8 cellular contexts compared by ENCODE assay signal in the genomic region with DNA sequence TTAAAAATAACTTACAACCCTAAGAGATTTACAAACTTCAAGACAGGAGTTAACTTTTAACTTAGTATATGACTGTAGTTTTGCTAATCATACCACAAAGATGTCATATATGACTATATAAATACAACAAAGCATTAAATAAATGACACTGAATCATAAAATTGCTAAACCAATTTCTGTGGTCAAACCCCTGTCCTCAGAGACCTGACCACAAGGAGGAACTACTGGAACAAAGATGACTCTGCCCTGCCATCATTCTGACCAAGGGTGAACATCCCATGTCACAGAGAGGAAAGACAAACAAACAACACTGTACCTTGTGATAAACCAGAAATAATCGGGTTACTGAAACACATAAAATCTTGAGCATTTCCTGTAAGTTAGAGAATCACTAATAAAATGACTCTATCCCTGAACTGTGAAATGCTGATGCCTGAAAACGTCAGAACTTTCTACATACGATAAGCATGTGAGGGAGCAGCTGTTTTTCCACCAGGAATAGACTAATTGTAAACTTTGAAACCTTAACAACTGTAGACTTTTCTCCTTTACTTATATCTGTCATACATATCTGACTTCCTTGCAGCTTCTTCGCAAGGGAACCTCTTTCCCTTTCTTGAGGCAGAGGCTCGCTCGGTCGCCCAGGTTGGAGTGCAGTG. TPM values are rescaled to one million over a fixed set of nuclear protein-coding genes. Genes with fewer than 3 reads are reported as not detected.
DNase-seq lines count a peak whose midpoint lies in the region; ATAC-seq and TF ChIP-seq lines count a peak whose summit lies in the region.

No MANE protein-coding gene starts in this region.

- peak overlapping the region; percentile 36 for H3K4me3 Mint-ChIP-seq in activated T-helper 17 cell treated with anti-CD3 and anti-CD28 coated beads, Interleukin-2, amount 50 U/mL, for 72 hours
- H3K4me3 Mint-ChIP-seq in progenitor cell of endocrine pancreas (ENCODE audit: low read depth) = no peak overlapping the region

- no peaks in the 10 kb centered on the region for H3K9me3 ChIP-seq in BLaER1 treated with 17β-estradiol and CSF1 and Interleukin-3, amounts not matched to agents 10 nM and 100 nM (replicated peaks in 1 of 11)
- H3K9me3 ChIP-seq in suprapubic skin = no peaks in the 10 kb centered on the region

- peaks cover 0 to 90% (median 0%) of the 10 kb centered on the region in 11 experiments; a peak in 8 of 22 replicates for H3K27me3 ChIP-seq in BLaER1 treated with 17β-estradiol and CSF1 and Interleukin-3, amounts not matched to agents 10 nM and 100 nM
- no peaks in the 10 kb centered on the region for H3K27me3 ChIP-seq in suprapubic skin

- TF ChIP-seq CTCF in progenitor cell of endocrine pancreas (IDR thresholded peaks at IDR 0.05; ENCODE audit: unreplicated experiment) (no peak), suprapubic skin (IDR thresholded peaks at IDR 0.05) (no peak)

- H3K27ac Mint-ChIP-seq in activated T-helper 17 cell treated with anti-CD3 and anti-CD28 coated beads, Interleukin-2, amount 50 U/mL, for 72 hours = peak overlapping the region; percentile 93
- H3K27ac Mint-ChIP-seq in progenitor cell of endocrine pancreas = no peak overlapping the region

- TF ChIP-seq POLR2A in suprapubic skin (IDR thresholded peaks at IDR 0.05) = no peak

- WGBS in suprapubic skin = 79% methylated on average over 7 of the region's 7 CpGs

- peaks cover 8% of the 10 kb centered on the region for H3K4me1 Mint-ChIP-seq in activated T-helper 17 cell treated with anti-CD3 and anti-CD28 coated beads, Interleukin-2, amount 50 U/mL, for 72 hours
- H3K4me1 Mint-ChIP-seq in progenitor cell of endocrine pancreas (ENCODE audit: low read depth) = no peaks in the 10 kb centered on the region

- peaks cover 14 to 21% (median 19%) of the 10 kb centered on the region in 10 experiments for H3K4me1 ChIP-seq in BLaER1 treated with 17β-estradiol and CSF1 and Interleukin-3, amounts not matched to agents 10 nM and 100 nM
- H3K4me1 ChIP-seq in suprapubic skin = no peaks in the 10 kb centered on the region

- ATAC-seq in GM19372 (IDR thresholded peaks at IDR 0.05; ENCODE audit: low read depth, unreplicated experiment) = peak; percentile 83
- peak; percentile 86 for ATAC-seq in HG03378 (IDR thresholded peaks at IDR 0.05; ENCODE audit: unreplicated experiment)
- peak; percentile 98 for ATAC-seq in activated T-helper 17 cell treated with anti-CD3 and anti-CD28 coated beads, Interleukin-2, amount 50 U/mL, for 72 hours (replicated peaks)

- H3K36me3 ChIP-seq in BLaER1 treated with 17β-estradiol and CSF1 and Interleukin-3, amounts not matched to agents 10 nM and 100 nM = peaks cover 47 to 95% (median 77%) of the 10 kb centered on the region in 11 experiments
- peaks cover 67% of the 10 kb centered on the region for H3K36me3 ChIP-seq in suprapubic skin

- H3K27me3 Mint-ChIP-seq in activated T-helper 17 cell treated with anti-CD3 and anti-CD28 coated beads, Interleukin-2, amount 50 U/mL, for 72 hours = no peaks in the 10 kb centered on the region
- H3K27me3 Mint-ChIP-seq in progenitor cell of endocrine pancreas = no peaks in the 10 kb centered on the region

- H3K9ac ChIP-seq in BLaER1 treated with 17β-estradiol and CSF1 and Interleukin-3, amounts not matched to agents 10 nM and 100 nM = peak overlapping the region in 4 of 11 experiments; percentile 25 to 55 (median 40); a peak in 4 of 22 replicates

- H3K4me2 ChIP-seq in BLaER1 treated with 17β-estradiol and CSF1 and Interleukin-3, amounts not matched to agents 10 nM and 100 nM = peak overlapping the region; percentile 16 to 67 (median 60)

- no peaks in the 10 kb centered on the region for H3K9me3 Mint-ChIP-seq in activated T-helper 17 cell treated with anti-CD3 and anti-CD28 coated beads, Interleukin-2, amount 50 U/mL, for 72 hours
- H3K9me3 Mint-ChIP-seq in progenitor cell of endocrine pancreas (ENCODE audit: low read depth) = no peaks in the 10 kb centered on the region

- H3K27ac ChIP-seq in BLaER1 treated with 17β-estradiol and CSF1 and Interleukin-3, amounts not matched to agents 10 nM and 100 nM = peak overlapping the region; percentile 33 to 68 (median 54); a peak in 18 of 22 replicates
- H3K27ac ChIP-seq in suprapubic skin = no peak overlapping the region

- H3K36me3 Mint-ChIP-seq in activated T-helper 17 cell treated with anti-CD3 and anti-CD28 coated beads, Interleukin-2, amount 50 U/mL, for 72 hours (ENCODE audit: low read depth) = peaks cover 93% of the 10 kb centered on the region
- H3K36me3 Mint-ChIP-seq in progenitor cell of endocrine pancreas (ENCODE audit: insufficient read depth) = peaks cover 20% of the 10 kb centered on the region

- DNase-seq in stimulated activated CD8-positive, alpha-beta memory T cell treated with anti-CD3 and anti-CD28 coated beads, Interleukin-4, amount 100 ng/mL, for 48 hours = peak; percentile 30
- DNase-seq in progenitor cell of endocrine pancreas (ENCODE audit: low spot score, unreplicated experiment) (no peak), Ammon's horn (ENCODE audit: low spot score) (no peak), suprapubic skin (ENCODE audit: low spot score in 2 of 2) (no peak)

- no peak for TF ChIP-seq EP300 in suprapubic skin (IDR thresholded peaks at IDR 0.05)

- peaks cover 0 to 76% (median 9%) of the 10 kb centered on the region in 11 experiments; a peak in 12 of 22 replicates for H4K20me1 ChIP-seq in BLaER1 treated with 17β-estradiol and CSF1 and Interleukin-3, amounts not matched to agents 10 nM and 100 nM

- H3K4me3 ChIP-seq in BLaER1 treated with 17β-estradiol and CSF1 and Interleukin-3, amounts not matched to agents 10 nM and 100 nM = no peak overlapping the region
- no peak overlapping the region for H3K4me3 ChIP-seq in suprapubic skin

RNA-seq across cellular contexts. Expression of gene WDR59, which starts 47.9 kb away (rescaled TPM):
- 100 to 1,000 TPM; 107 to 154 TPM for total RNA-seq in activated T-helper 17 cell treated with anti-CD3 and anti-CD28 coated beads, Interleukin-2, amount 50 U/mL, for 72 hours
- 150 and 154 TPM in 2 replicates for total RNA-seq in progenitor cell of endocrine pancreas
- total RNA-seq in suprapubic skin = 100 to 1,000 TPM in 1 of 4 donors, 10 to 100 TPM in 3; 26.2 to 153 (median 59.1) TPM
